ENCODE assay signal across 8 cellular contexts in genomic region chr3:148319161-148319915, GRCh38.
A peak's percentile ranks its signal among the peaks of the same experiment; 100 is the strongest.
DNase-seq lines count a peak whose midpoint lies in the region; ATAC-seq and TF ChIP-seq lines count a peak whose summit lies in the region.

No MANE protein-coding gene starts in this region.

- intact Hi-C loops in CD8-positive, alpha-beta T cell (cut with DNase I, micrococcal nuclease): no loop called here
- intact Hi-C loops in dorsolateral prefrontal cortex (cut with DNase I): no loop called here

- DNase-seq in AG20443 (ENCODE audit: low spot score) (peak; percentile 21), putamen (ENCODE audit: low spot score) (peak; percentile 34), dorsolateral prefrontal cortex (no peak), left lobe of liver (ENCODE audit: low spot score) (no peak)
- no peak for DNase-seq in CD8-positive, alpha-beta T cell

- H3K27ac ChIP-seq in CD8-positive, alpha-beta T cell (ENCODE audit: low read depth, low read length): no peak overlapping the region
- no peak overlapping the region for H3K27ac ChIP-seq in dorsolateral prefrontal cortex

- H3K36me3 Mint-ChIP-seq in T-helper 1 cell treated with Interleukin-12 subunit alpha and Interleukin-12 subunit beta and Interleukin-4 antibody, amounts not matched to agents 30 μg/mL and 1 μg/mL, for 36 hours (ENCODE audit: low read depth): no peaks in the 10 kb centered on the region
- H3K36me3 Mint-ChIP-seq in CD8-positive, alpha-beta T cell: no peaks in the 10 kb centered on the region

- H3K4me3 Mint-ChIP-seq in T-helper 1 cell treated with Interleukin-12 subunit alpha and Interleukin-12 subunit beta and Interleukin-4 antibody, amounts not matched to agents 30 μg/mL and 1 μg/mL, for 36 hours: no peak overlapping the region
- no peak overlapping the region for H3K4me3 Mint-ChIP-seq in CD8-positive, alpha-beta T cell

- peak overlapping the region; percentile 20 for H3K27ac Mint-ChIP-seq in T-helper 1 cell treated with Interleukin-12 subunit alpha and Interleukin-12 subunit beta and Interleukin-4 antibody, amounts not matched to agents 30 μg/mL and 1 μg/mL, for 36 hours
- no peak overlapping the region for H3K27ac Mint-ChIP-seq in CD8-positive, alpha-beta T cell

- no peaks in the 10 kb centered on the region for H3K9me3 ChIP-seq in CD8-positive, alpha-beta T cell (ENCODE audit: low read length)

- H3K4me3 ChIP-seq in CD8-positive, alpha-beta T cell (ENCODE audit: low read depth, low read length): no peak overlapping the region
- no peak overlapping the region for H3K4me3 ChIP-seq in dorsolateral prefrontal cortex

- no peaks in the 10 kb centered on the region for H3K4me1 ChIP-seq in CD8-positive, alpha-beta T cell (ENCODE audit: insufficient read depth, low read length)

- CTCF ChIA-PET in CD8-positive, alpha-beta T cell (lab: Charles Lee): no interaction called here

- H3K9me3 Mint-ChIP-seq in T-helper 1 cell treated with Interleukin-12 subunit alpha and Interleukin-12 subunit beta and Interleukin-4 antibody, amounts not matched to agents 30 μg/mL and 1 μg/mL, for 36 hours: peaks cover 12% of the 10 kb centered on the region
- H3K9me3 Mint-ChIP-seq in CD8-positive, alpha-beta T cell: peaks cover 8% of the 10 kb centered on the region

- POLR2A ChIA-PET in CD8-positive, alpha-beta T cell (lab: Charles Lee): no interaction called here

- no peaks in the 10 kb centered on the region for H3K27me3 ChIP-seq in CD8-positive, alpha-beta T cell (ENCODE audit: insufficient read depth, low read length)
- H3K27me3 ChIP-seq in dorsolateral prefrontal cortex: peaks cover 0 to 2% (median 0%) of the 10 kb centered on the region in 45 donors

- TF ChIP-seq CTCF in CD8-positive, alpha-beta T cell (IDR thresholded peaks at IDR 0.05): no peak
- TF ChIP-seq CTCF in dorsolateral prefrontal cortex (IDR thresholded peaks at IDR 0.05 in 54 of 56, conservative IDR thresholded peaks at IDR 0.05 in 2 of 56; ENCODE audit: low read depth in 1 of 56, partially characterized antibody in 56 of 56): no peak

- H3K27me3 Mint-ChIP-seq in T-helper 1 cell treated with Interleukin-12 subunit alpha and Interleukin-12 subunit beta and Interleukin-4 antibody, amounts not matched to agents 30 μg/mL and 1 μg/mL, for 36 hours (ENCODE audit: low read depth): no peaks in the 10 kb centered on the region
- H3K27me3 Mint-ChIP-seq in CD8-positive, alpha-beta T cell (ENCODE audit: low read depth): no peaks in the 10 kb centered on the region

- no peaks in the 10 kb centered on the region for H3K36me3 ChIP-seq in CD8-positive, alpha-beta T cell (ENCODE audit: insufficient read depth, low read length)

- peaks cover 7% of the 10 kb centered on the region for H3K4me1 Mint-ChIP-seq in T-helper 1 cell treated with Interleukin-12 subunit alpha and Interleukin-12 subunit beta and Interleukin-4 antibody, amounts not matched to agents 30 μg/mL and 1 μg/mL, for 36 hours (ENCODE audit: low read depth)
- H3K4me1 Mint-ChIP-seq in CD8-positive, alpha-beta T cell (ENCODE audit: low read depth): no peaks in the 10 kb centered on the region

- ATAC-seq in GM19328 (IDR thresholded peaks at IDR 0.05; ENCODE audit: unreplicated experiment) (peak; percentile 93), HG03135 (IDR thresholded peaks at IDR 0.05; ENCODE audit: unreplicated experiment) (peak; percentile 95), left lobe of liver (no peak)
- no peak for ATAC-seq in CD8-positive, alpha-beta T cell

Comparison
In these comparisons a context has a peak if more than half of its experiments do, and no peak if none do; other contexts are left out.
1. DNase-seq: peak in AG20443 (single experiment) and putamen (single experiment); none in CD8-positive, alpha-beta T cell (0 of 7), dorsolateral prefrontal cortex (0 of 10) and left lobe of liver (single experiment).
2. ATAC-seq: peak in GM19328 (single experiment) and HG03135 (single experiment); none in CD8-positive, alpha-beta T cell (single experiment) and left lobe of liver (single experiment).